In genomic region chr14:70664698-70665447, GRCh38 we compare ENCODE assay signal across 11 cellular contexts. TPM values are rescaled to one million over a fixed set of nuclear protein-coding genes. Genes with fewer than 3 reads are reported as not detected.
DNase-seq lines count a peak whose midpoint lies in the region; ATAC-seq and TF ChIP-seq lines count a peak whose summit lies in the region.
"Had no signal": no experiment of that assay in that cellular context is flagged by ENCODE, and none has a peak within 500 bp of the region (broad histone marks: within the 10 kb centered on the region; RNA-seq: fewer than 3 reads in every experiment).

No MANE protein-coding gene starts in this region.

- H3K27ac ChIP-seq in lower lobe of right lung (peak overlapping the region; percentile 76), sigmoid colon (no peak overlapping the region)
- H3K27ac ChIP-seq: psoas muscle, SJSA1 had no signal

- H3K4me1 Mint-ChIP-seq in Calu3 (ENCODE audit: low read depth, unreplicated experiment) (peaks cover 63% of the 10 kb centered on the region), IgD-negative memory B cell (peaks cover 65 to 82% (median 81%) of the 10 kb centered on the region in 3 donors)

- H3K27ac Mint-ChIP-seq in Calu3 (ENCODE audit: unreplicated experiment) (peak overlapping the region; percentile 91), IgD-negative memory B cell (peak overlapping the region; percentile 78 to 84 (median 80))

- 77% methylated on average over 6 of the region's 6 CpGs for WGBS in sigmoid colon, 2 donors

- no peak for TF ChIP-seq CTCF in Calu3 (IDR thresholded peaks at IDR 0.05; ENCODE audit: unreplicated experiment)
- TF ChIP-seq CTCF in lower lobe of right lung (IDR thresholded peaks at IDR 0.05): no peak
- TF ChIP-seq CTCF in sigmoid colon (IDR thresholded peaks at IDR 0.05): no peak

- no peaks in the 10 kb centered on the region for H3K9me3 ChIP-seq in lower lobe of right lung
- no peaks in the 10 kb centered on the region for H3K9me3 ChIP-seq in sigmoid colon
- H3K9me3 ChIP-seq: psoas muscle, SJSA1 had no signal

- H3K9me3 Mint-ChIP-seq in Calu3 (ENCODE audit: low read depth, unreplicated experiment): no peaks in the 10 kb centered on the region
- no peaks in the 10 kb centered on the region for H3K9me3 Mint-ChIP-seq in IgD-negative memory B cell

- H3K36me3 Mint-ChIP-seq in Calu3 (ENCODE audit: insufficient read depth, unreplicated experiment): peaks cover 15% of the 10 kb centered on the region
- peaks cover 15% of the 10 kb centered on the region for H3K36me3 Mint-ChIP-seq in IgD-negative memory B cell

- H3K36me3 ChIP-seq in lower lobe of right lung (no peaks in the 10 kb centered on the region), H7 (replicated peaks; ENCODE audit: control insufficient read depth, insufficient read depth, low read length) (peaks cover 8% of the 10 kb centered on the region), sigmoid colon (no peaks in the 10 kb centered on the region)
- H3K36me3 ChIP-seq: SJSA1 had no signal

- peak; percentile 3 for ATAC-seq in GM21381 (IDR thresholded peaks at IDR 0.05; ENCODE audit: unreplicated experiment)
- peak; percentile 3 to 36 for ATAC-seq in lower lobe of right lung

- no peak overlapping the region for H3K4me3 ChIP-seq in lower lobe of right lung
- no peak overlapping the region for H3K4me3 ChIP-seq in H7 (ENCODE audit: insufficient read depth, low read depth, low read length)
- no peak overlapping the region for H3K4me3 ChIP-seq in sigmoid colon
- H3K4me3 ChIP-seq: psoas muscle, SJSA1 had no signal

- CTCF ChIA-PET in Calu3 (lab: Charles Lee): interaction anchor here (1.1 kb wide), 1 partner anchor 43 kb away, joined by 5 read pairs; no protein-coding TSS in a partner anchor

- TF ChIP-seq EP300 in sigmoid colon (IDR thresholded peaks at IDR 0.05): no peak

- intact Hi-C loops in Calu3 (cut with micrococcal nuclease; ENCODE audit: unreplicated experiment) (loop anchor here (5.0 kb wide), 1 partner anchor 42 kb away; no protein-coding TSS in a partner anchor), lower lobe of right lung (cut with DNase I) (no loop called here), sigmoid colon (cut with DNase I) (no loop called here)

- peaks cover 38% of the 10 kb centered on the region for H3K4me1 ChIP-seq in lower lobe of right lung
- H3K4me1 ChIP-seq in sigmoid colon: peaks cover 0 to 5% (median 0%) of the 10 kb centered on the region in 4 donors

- no peak for TF ChIP-seq POLR2A in sigmoid colon (IDR thresholded peaks at IDR 0.05)

- H3K27me3 Mint-ChIP-seq in Calu3 (ENCODE audit: unreplicated experiment): no peaks in the 10 kb centered on the region
- no peaks in the 10 kb centered on the region for H3K27me3 Mint-ChIP-seq in IgD-negative memory B cell

- peak overlapping the region; percentile 41 for H3K4me3 Mint-ChIP-seq in Calu3 (ENCODE audit: low read depth, unreplicated experiment)
- peak overlapping the region; percentile 41 to 92 (median 59) for H3K4me3 Mint-ChIP-seq in IgD-negative memory B cell

- H3K27me3 ChIP-seq in lower lobe of right lung (ENCODE audit: low read depth) (no peaks in the 10 kb centered on the region), H7 (ENCODE audit: control insufficient read depth, insufficient read depth, low read length) (no peaks in the 10 kb centered on the region), sigmoid colon (no peaks in the 10 kb centered on the region)
- H3K27me3 ChIP-seq: SJSA1 had no signal

- no TSS peak for BruUV-seq in Calu3 (replicated peaks; lab: Mats Ljungman, UMichigan)

- peak; percentile 32 for DNase-seq in Calu3
- no peak for DNase-seq in lower lobe of right lung
- DNase-seq in H7: no peak
- no peak for DNase-seq in NCI-H748 (lab: John Stamatoyannopoulos, UW; ENCODE audit: unreplicated experiment)
- DNase-seq in sigmoid colon: no peak
- DNase-seq in stimulated activated CD4-positive, alpha-beta T cell treated with anti-CD3 and anti-CD28 coated beads, Interleukin-4, amount 100 ng/mL, for 1 hour: no peak
- DNase-seq: KBM-7, psoas muscle had no signal

RNA-seq across cellular contexts. Expression of gene TTC9, which starts 23.2 kb away (rescaled TPM):
- total RNA-seq in Calu3 (2022) (9.8 and 11.0 TPM in 2 replicates), lower lobe of right lung (5.5 TPM), sigmoid colon (under 1 TPM; 0.16 to 0.81 (median 0.63) TPM)
- polyA plus RNA-seq in IgD-negative memory B cell (9.2 TPM), sigmoid colon (1 to 10 TPM in 1 of 3 donors, under 1 TPM in 1, not detected in 1; 0.60 to 3.6 TPM)
- total RNA-seq in H7 (2014; rRNA removed; shearing (Covaris generic)): 12.1 and 14.9 TPM in 2 replicates
